ENCODE assay signal across 28 cellular contexts in the genomic region with DNA sequence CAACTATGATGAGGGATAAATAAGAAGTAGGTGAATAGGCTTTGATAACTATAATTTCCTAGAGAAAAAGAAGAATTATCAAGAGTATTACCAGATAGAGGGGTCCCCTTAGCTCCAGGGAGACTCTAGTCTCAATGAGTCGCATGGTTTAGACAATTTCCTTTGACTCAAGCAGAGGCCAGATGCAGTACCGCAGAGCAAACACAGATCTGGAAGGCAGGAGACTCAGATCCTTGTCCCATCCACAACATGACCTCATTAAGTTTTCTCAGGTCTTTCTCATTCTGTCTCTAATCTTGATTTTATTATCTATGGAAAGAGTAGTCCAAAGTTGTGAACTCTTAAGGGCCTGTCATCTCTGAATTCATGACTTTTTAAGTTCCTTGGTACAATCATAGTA.
DNase-seq lines count a peak whose midpoint lies in the region; TF ChIP-seq lines count a peak whose summit lies in the region.
"Had no signal": no experiment of that assay in that cellular context is flagged by ENCODE, and none has a peak within 500 bp of the region (broad histone marks: within the 10 kb centered on the region; RNA-seq: fewer than 3 reads in every experiment).

No MANE protein-coding gene starts in this region.

- H3K4me1 Mint-ChIP-seq in CD14-positive monocyte, result no peaks in the 10 kb centered on the region
- H3K4me1 Mint-ChIP-seq: activated CD4-positive, alpha-beta T cell treated with anti-CD3 and anti-CD28 coated beads for 36 hours; neural progenitor cell had no signal

- H3K36me3 ChIP-seq in SJSA1, result no peaks in the 10 kb centered on the region
- H3K36me3 ChIP-seq: ascending aorta; BLaER1 treated with 17β-estradiol and CSF1 and Interleukin-3, amounts not matched to agents 10 nM and 100 nM; heart left ventricle; neural progenitor cell; spleen; tibial nerve had no signal

- H3K9me3 Mint-ChIP-seq in CD14-positive monocyte, result peaks cover 0 to 8% (median 3%) of the 10 kb centered on the region in 7 donors

- H3K27me3 Mint-ChIP-seq in CD14-positive monocyte (ENCODE audit: low read depth in 3 of 3), result no peaks in the 10 kb centered on the region

- H3K27ac Mint-ChIP-seq in CD14-positive monocyte, result no peak overlapping the region
- H3K27ac Mint-ChIP-seq: activated CD4-positive, alpha-beta T cell treated with anti-CD3 and anti-CD28 coated beads for 36 hours; activated CD8-positive, alpha-beta T cell treated with anti-CD3 and anti-CD28 coated beads, Interleukin-2, amount 10 ng/mL, durations not matched to agents 7 days and 5 days; activated naive CD8-positive, alpha-beta T cell; GM23338; neural progenitor cell had no signal

- no peak for TF ChIP-seq CTCF in CD14-positive monocyte (IDR thresholded peaks at IDR 0.05)

- peak; percentile 62 for DNase-seq in ELR (ENCODE audit: low read depth)
- no peak for DNase-seq in SJSA1 (ENCODE audit: low read depth in 1 of 2, low spot score in 2 of 2)
- DNase-seq in fibroblast of peridontal ligament (ENCODE audit: extremely low read depth), result peak; percentile 25
- peak; percentile 46 for DNase-seq in myocyte (ENCODE audit: low read depth)
- DNase-seq in NCI-H1092 (lab: John Stamatoyannopoulos, UW), result no peak
- no peak for DNase-seq in CD14-positive monocyte (ENCODE audit: low spot score)
- no peak for DNase-seq in inferior parietal cortex (ENCODE audit: extremely low spot score)
- no peak for DNase-seq in SW480 (ENCODE audit: low spot score)
- DNase-seq: activated CD4-positive, alpha-beta T cell treated with anti-CD3 and anti-CD28 coated beads for 36 hours; activated CD8-positive, alpha-beta T cell treated with anti-CD3 and anti-CD28 coated beads, Interleukin-2, amount 10 ng/mL, durations not matched to agents 7 days and 5 days; activated effector memory CD4-positive, alpha-beta T cell treated with Interleukin-2 at 50 U/mL for 16 hours; Caco-2; central memory CD4-positive, alpha-beta T cell; DMS79; dorsolateral prefrontal cortex; heart left ventricle; left cardiac atrium; NCI-H1694 treated with DMSO at 0.1 percent for 48 hours; NCI-H2171; NCI-H524 treated with DMSO at 0.1 percent for 48 hours; spleen had no signal

- H3K4me3 Mint-ChIP-seq in CD14-positive monocyte, result no peak overlapping the region
- H3K4me3 Mint-ChIP-seq: activated CD4-positive, alpha-beta T cell treated with anti-CD3 and anti-CD28 coated beads for 36 hours; activated CD8-positive, alpha-beta T cell treated with anti-CD3 and anti-CD28 coated beads, Interleukin-2, amount 10 ng/mL, durations not matched to agents 7 days and 5 days; activated naive CD8-positive, alpha-beta T cell; GM23338; neural progenitor cell had no signal

- H3K9me3 ChIP-seq in SJSA1 (replicated peaks), result no peaks in the 10 kb centered on the region
- H3K9me3 ChIP-seq: ascending aorta, Caco-2 had no signal

- H3K4me1 ChIP-seq in SJSA1 (replicated peaks), result peaks cover 14% of the 10 kb centered on the region
- H3K4me1 ChIP-seq: ascending aorta; BLaER1 treated with 17β-estradiol and CSF1 and Interleukin-3, amounts not matched to agents 10 nM and 100 nM; Caco-2; heart left ventricle; neural progenitor cell; parathyroid adenoma; spleen; tibial nerve had no signal

- no peak overlapping the region for H3K4me3 ChIP-seq in SJSA1
- H3K4me3 ChIP-seq: ascending aorta; BLaER1 treated with 17β-estradiol and CSF1 and Interleukin-3, amounts not matched to agents 10 nM and 100 nM; dorsolateral prefrontal cortex; GM23338; heart left ventricle; neural progenitor cell; spleen; tibial nerve had no signal

- intact Hi-C loops in CD14-positive monocyte (cut with micrococcal nuclease), result no loop called here

- H3K36me3 Mint-ChIP-seq in CD14-positive monocyte, result no peaks in the 10 kb centered on the region
- H3K36me3 Mint-ChIP-seq: activated naive CD8-positive, alpha-beta T cell; neural progenitor cell had no signal

- H3K27me3 ChIP-seq in SJSA1 (replicated peaks), result no peaks in the 10 kb centered on the region
- H3K27me3 ChIP-seq: ascending aorta; BLaER1 treated with 17β-estradiol and CSF1 and Interleukin-3, amounts not matched to agents 10 nM and 100 nM; heart left ventricle; neural progenitor cell; spleen; tibial nerve had no signal

- H3K27ac ChIP-seq in SJSA1, result peak overlapping the region; percentile 27
- H3K27ac ChIP-seq: ascending aorta; BLaER1 treated with 17β-estradiol and CSF1 and Interleukin-3, amounts not matched to agents 10 nM and 100 nM; dorsolateral prefrontal cortex; heart left ventricle; neural progenitor cell; parathyroid adenoma; spleen; tibial nerve had no signal

Comparison
In these comparisons a context has a peak if more than half of its experiments do, and no peak if none do; other contexts are left out.
1. DNase-seq: peak in ELR (single experiment), fibroblast of peridontal ligament (single experiment) and myocyte (single experiment); none in SJSA1 (0 of 2), NCI-H1092 (single experiment), CD14-positive monocyte (single experiment), inferior parietal cortex (single experiment) and SW480 (single experiment).